In genomic region chr12:55484284-55484683, GRCh38 we compare ENCODE assay signal across 12 cellular contexts. TPM values are rescaled to one million over a fixed set of nuclear protein-coding genes. Genes with fewer than 3 reads are reported as not detected.
"Had no signal": no experiment of that assay in that cellular context is flagged by ENCODE, and none has a peak within 500 bp of the region (broad histone marks: within the 10 kb centered on the region; RNA-seq: fewer than 3 reads in every experiment).

No MANE protein-coding gene starts in this region.

RNA-seq across cellular contexts. Expression of gene OR6C68, which starts 7.9 kb away (rescaled TPM):
- total RNA-seq: activated CD4-positive, alpha-beta memory T cell treated with anti-CD3 and anti-CD28 coated beads, Interleukin-2, amount 10 ng/mL, durations not matched to agents 7 days and 5 days; activated CD4-positive, alpha-beta T cell treated with anti-CD3 and anti-CD28 coated beads for 36 hours; activated CD4-positive, alpha-beta T cell treated with anti-CD3 and anti-CD28 coated beads, Interleukin-2, amount 10 ng/mL, durations not matched to agents 7 days and 5 days; activated CD8-positive, alpha-beta memory T cell treated with anti-CD3 and anti-CD28 coated beads, Interleukin-2, amount 10 ng/mL, durations not matched to agents 7 days and 5 days; activated CD8-positive, alpha-beta T cell treated with anti-CD3 and anti-CD28 coated beads, Interleukin-2, amount 10 ng/mL, durations not matched to agents 7 days and 5 days; activated naive CD8-positive, alpha-beta T cell treated with anti-CD3 and anti-CD28 coated beads, Interleukin-2, amount 10 ng/mL, durations not matched to agents 7 days and 5 days; activated T-helper 2 cell treated with anti-CD3 and anti-CD28 coated beads, Interferon-gamma antibody, Interleukin-2, Interleukin-4, amounts not matched to agents 10 μg/mL and 5 μg/mL and 100 μg/mL, durations not matched to agents 14 hours and 24 hours and 36 hours; ascending aorta; bronchial epithelial cell; cardiac muscle cell; chondrocyte had no signal
- polyA plus RNA-seq: adipose tissue, cardiac muscle cell had no signal

RNA-seq across cellular contexts. Expression of gene OR6C70, which starts 14.3 kb away (rescaled TPM):
- total RNA-seq: activated CD4-positive, alpha-beta T cell treated with anti-CD3 and anti-CD28 coated beads for 36 hours; activated CD4-positive, alpha-beta T cell treated with anti-CD3 and anti-CD28 coated beads, Interleukin-2, amount 10 ng/mL, durations not matched to agents 7 days and 5 days; activated CD8-positive, alpha-beta memory T cell treated with anti-CD3 and anti-CD28 coated beads, Interleukin-2, amount 10 ng/mL, durations not matched to agents 7 days and 5 days; activated CD8-positive, alpha-beta T cell treated with anti-CD3 and anti-CD28 coated beads, Interleukin-2, amount 10 ng/mL, durations not matched to agents 7 days and 5 days; activated naive CD8-positive, alpha-beta T cell treated with anti-CD3 and anti-CD28 coated beads, Interleukin-2, amount 10 ng/mL, durations not matched to agents 7 days and 5 days; ascending aorta; bronchial epithelial cell; cardiac muscle cell; chondrocyte had no signal
- polyA plus RNA-seq: adipose tissue, cardiac muscle cell had no signal

RNA-seq across cellular contexts. Expression of gene OR6C2, which starts 40.4 kb away (rescaled TPM):
- total RNA-seq: activated CD4-positive, alpha-beta memory T cell treated with anti-CD3 and anti-CD28 coated beads, Interleukin-2, amount 10 ng/mL, durations not matched to agents 7 days and 5 days; activated CD4-positive, alpha-beta T cell treated with anti-CD3 and anti-CD28 coated beads for 36 hours; activated CD4-positive, alpha-beta T cell treated with anti-CD3 and anti-CD28 coated beads, Interleukin-2, amount 10 ng/mL, durations not matched to agents 7 days and 5 days; activated CD8-positive, alpha-beta memory T cell treated with anti-CD3 and anti-CD28 coated beads, Interleukin-2, amount 10 ng/mL, durations not matched to agents 7 days and 5 days; activated CD8-positive, alpha-beta T cell treated with anti-CD3 and anti-CD28 coated beads, Interleukin-2, amount 10 ng/mL, durations not matched to agents 7 days and 5 days; activated naive CD8-positive, alpha-beta T cell treated with anti-CD3 and anti-CD28 coated beads, Interleukin-2, amount 10 ng/mL, durations not matched to agents 7 days and 5 days; activated T-helper 2 cell treated with anti-CD3 and anti-CD28 coated beads, Interferon-gamma antibody, Interleukin-2, Interleukin-4, amounts not matched to agents 10 μg/mL and 5 μg/mL and 100 μg/mL, durations not matched to agents 14 hours and 24 hours and 36 hours; ascending aorta; bronchial epithelial cell; cardiac muscle cell; chondrocyte had no signal
- polyA plus RNA-seq: adipose tissue, cardiac muscle cell had no signal

RNA-seq across cellular contexts. Expression of gene OR6C76, which starts 58.2 kb away (rescaled TPM):
- total RNA-seq: activated CD4-positive, alpha-beta memory T cell treated with anti-CD3 and anti-CD28 coated beads, Interleukin-2, amount 10 ng/mL, durations not matched to agents 7 days and 5 days; activated CD4-positive, alpha-beta T cell treated with anti-CD3 and anti-CD28 coated beads for 36 hours; activated CD4-positive, alpha-beta T cell treated with anti-CD3 and anti-CD28 coated beads, Interleukin-2, amount 10 ng/mL, durations not matched to agents 7 days and 5 days; activated CD8-positive, alpha-beta memory T cell treated with anti-CD3 and anti-CD28 coated beads, Interleukin-2, amount 10 ng/mL, durations not matched to agents 7 days and 5 days; activated CD8-positive, alpha-beta T cell treated with anti-CD3 and anti-CD28 coated beads, Interleukin-2, amount 10 ng/mL, durations not matched to agents 7 days and 5 days; activated naive CD8-positive, alpha-beta T cell treated with anti-CD3 and anti-CD28 coated beads, Interleukin-2, amount 10 ng/mL, durations not matched to agents 7 days and 5 days; activated T-helper 2 cell treated with anti-CD3 and anti-CD28 coated beads, Interferon-gamma antibody, Interleukin-2, Interleukin-4, amounts not matched to agents 10 μg/mL and 5 μg/mL and 100 μg/mL, durations not matched to agents 14 hours and 24 hours and 36 hours; ascending aorta; bronchial epithelial cell; cardiac muscle cell; chondrocyte had no signal
- polyA plus RNA-seq: adipose tissue, cardiac muscle cell had no signal
